In genomic region chr16:88959022-88959421, GRCh38 we compare ENCODE assay signal across 19 cellular contexts. TPM values are rescaled to one million over a fixed set of nuclear protein-coding genes. Genes with fewer than 3 reads are reported as not detected.
A peak's percentile ranks its signal among the peaks of the same experiment; 100 is the strongest.
DNase-seq lines count a peak whose midpoint lies in the region; ATAC-seq and TF ChIP-seq lines count a peak whose summit lies in the region.
"Had no signal": no experiment of that assay in that cellular context is flagged by ENCODE, and none has a peak within 500 bp of the region (broad histone marks: within the 10 kb centered on the region; RNA-seq: fewer than 3 reads in every experiment).

No MANE protein-coding gene starts in this region.

- peak overlapping the region; percentile 57 for H3K18ac ChIP-seq in neuronal stem cell (ENCODE audit: low read length)

- no peak overlapping the region for H3K4me2 ChIP-seq in neuronal stem cell (ENCODE audit: insufficient read depth, low read length, poor library complexity, severe bottlenecking)

- no peak overlapping the region for H4K91ac ChIP-seq in neuronal stem cell (ENCODE audit: low read depth, low read length, poor library complexity)

- DNase-seq in right cardiac atrium (peak in 2 of 3 donors; percentile 34 to 57), cardiac septum (ENCODE audit: low spot score) (no peak), NB4 (ENCODE audit: low read depth) (peak; percentile 29), neuronal stem cell (ENCODE audit: low spot score) (no peak), NCI-H2196 treated with DMSO at 0.1 percent for 48 hours (lab: John Stamatoyannopoulos, UW; ENCODE audit: unreplicated experiment) (no peak), caudate nucleus (lab: John Stamatoyannopoulos, UW) (no peak)
- DNase-seq: Caco-2; CD4-positive, alpha-beta memory T cell; DMS 273 treated with DMSO at 0.1 percent for 48 hours; DND-41; NCI-H1105 treated with DMSO at 0.1 percent for 48 hours; NCI-H2029 treated with DMSO at 0.1 percent for 48 hours; NCI-H2171; NCI-H524 treated with DMSO at 0.1 percent for 48 hours; NCI-H82 had no signal

- H3K4me3 ChIP-seq in right cardiac atrium (ENCODE audit: low read length): no peak overlapping the region
- no peak overlapping the region for H3K4me3 ChIP-seq in NB4 (ENCODE audit: low read depth, low read length)
- H3K4me3 ChIP-seq in neuronal stem cell (ENCODE audit: low read length in 2 of 2): peak overlapping the region in 1 of 2 donors; percentile 4
- H3K4me3 ChIP-seq: GM12878, Peyer's patch, SJSA1 had no signal

- H3K36me3 ChIP-seq in neuronal stem cell (replicated peaks in 1 of 2; ENCODE audit: control insufficient read depth in 2 of 2, insufficient read depth in 2 of 2, low read length in 2 of 2): no peaks in the 10 kb centered on the region
- H3K36me3 ChIP-seq: Peyer's patch, SJSA1 had no signal

- H2BK5ac ChIP-seq in neuronal stem cell (ENCODE audit: low read length): peak overlapping the region; percentile 75

- no peak for ATAC-seq in right cardiac atrium
- no peak for ATAC-seq in HG03565 (IDR thresholded peaks at IDR 0.05; ENCODE audit: unreplicated experiment)
- ATAC-seq: GM12878 had no signal

- intact Hi-C loops in right cardiac atrium (cut with DNase I): no loop called here
- intact Hi-C loops in cardiac septum (cut with DNase I): no loop called here

- no peak overlapping the region for H2AFZ ChIP-seq in neuronal stem cell (ENCODE audit: low read length)

- WGBS in right cardiac atrium: 85% methylated on average over 18 of the region's 18 CpGs
- no CpG with 5 or more reads among the region's 18 CpGs for WGBS in neuronal stem cell (ENCODE audit: extremely low coverage in 2 of 2, insufficient read length in 2 of 2, insufficient replicate concordance in 1 of 2), 2 donors

- H3K79me1 ChIP-seq in neuronal stem cell (ENCODE audit: low read depth, low read length): no peaks in the 10 kb centered on the region

- TF ChIP-seq CTCF in NB4 (IDR thresholded peaks at IDR 0.05; ENCODE audit: low read depth, low read length): no peak

- peak overlapping the region; percentile 44 for H3K9ac ChIP-seq in neuronal stem cell (ENCODE audit: low read depth, low read length, poor library complexity)

- no peak for TF ChIP-seq POLR2A in NB4 (IDR thresholded peaks at IDR 0.05; ENCODE audit: extremely low read depth, insufficient read length)

- H2BK120ac ChIP-seq in neuronal stem cell (ENCODE audit: low read depth, low read length): peak overlapping the region; percentile 81

- H2BK15ac ChIP-seq in neuronal stem cell (ENCODE audit: low read length): no peak overlapping the region

- no peak overlapping the region for H3K27ac ChIP-seq in right cardiac atrium (ENCODE audit: low read length)
- H3K27ac ChIP-seq in neuronal stem cell (replicated peaks; ENCODE audit: low read length): no peak overlapping the region
- H3K27ac ChIP-seq in caudate nucleus (ENCODE audit: low read depth, low read length): no peak overlapping the region
- H3K27ac ChIP-seq: Peyer's patch, SJSA1 had no signal

- H3K23ac ChIP-seq in neuronal stem cell (ENCODE audit: low read depth, low read length, poor library complexity): peak overlapping the region; percentile 93

- no peaks in the 10 kb centered on the region for H3K27me3 ChIP-seq in right cardiac atrium (ENCODE audit: control insufficient read depth, insufficient read depth)
- H3K27me3 ChIP-seq in neuronal stem cell (ENCODE audit: control insufficient read depth in 3 of 3, insufficient read depth in 3 of 3, low read depth in 1 of 3, low read length in 3 of 3): peaks cover 0 to 22% (median 0%) of the 10 kb centered on the region in 3 experiments
- H3K27me3 ChIP-seq: Peyer's patch had no signal

- no peaks in the 10 kb centered on the region for H3K9me3 ChIP-seq in right cardiac atrium (ENCODE audit: control insufficient read depth, low read length)
- peaks cover 0 to 4% of the 10 kb centered on the region in 2 donors for H3K9me3 ChIP-seq in neuronal stem cell (replicated peaks in 1 of 2; ENCODE audit: control insufficient read depth in 2 of 2, insufficient read depth in 1 of 2, low read depth in 1 of 2, low read length in 2 of 2)
- H3K9me3 ChIP-seq: Caco-2, Peyer's patch, SJSA1 had no signal

- H2BK12ac ChIP-seq in neuronal stem cell (ENCODE audit: low read length): peak overlapping the region; percentile 98

- H3K4ac ChIP-seq in neuronal stem cell (ENCODE audit: low read length): peak overlapping the region; percentile 84

- H2AK5ac ChIP-seq in neuronal stem cell (ENCODE audit: low read depth, low read length): peak overlapping the region; percentile 56

- peak overlapping the region; percentile 31 for H3K14ac ChIP-seq in neuronal stem cell (ENCODE audit: low read length)

- H3K4me1 ChIP-seq in right cardiac atrium (ENCODE audit: control insufficient read depth, insufficient read depth, low read length): no peaks in the 10 kb centered on the region
- H3K4me1 ChIP-seq in neuronal stem cell (ENCODE audit: control insufficient read depth in 2 of 2, insufficient read depth in 1 of 2, low read depth in 1 of 2, low read length in 2 of 2): peaks cover 0 to 8% of the 10 kb centered on the region in 2 donors
- H3K4me1 ChIP-seq: Caco-2, SJSA1 had no signal

- no peak overlapping the region for H4K8ac ChIP-seq in neuronal stem cell (ENCODE audit: low read depth, low read length)

RNA-seq across cellular contexts. Expression of gene CBFA2T3, which starts 18.0 kb away (rescaled TPM):
- total RNA-seq in right cardiac atrium (1 to 10 TPM; 5.6 to 8.5 (median 6.9) TPM), cardiac septum (5.9 TPM)
- polyA plus RNA-seq in right cardiac atrium: 7.3 TPM
- polyA plus RNA-seq in neuronal stem cell (2013, experiment 1 of 2): 8.3 TPM
- 8.0 TPM for polyA plus RNA-seq in neuronal stem cell (2013, experiment 2 of 2)
- total RNA-seq: SJSA1 had no signal

Comparison
In these comparisons a context has a peak if more than half of its experiments do, and no peak if none do; other contexts are left out.
1. DNase-seq: peak in right cardiac atrium (2 of 3) and NB4 (single experiment); none in cardiac septum (single experiment), neuronal stem cell (single experiment), NCI-H2196 treated with DMSO at 0.1 percent for 48 hours (single experiment) and caudate nucleus (0 of 61).